In genomic region chr2:78845786-78846185, GRCh38 we compare ENCODE assay signal across 1 cellular context.
TF ChIP-seq lines count a peak whose summit lies in the region.

No MANE protein-coding gene starts in this region.

TF ChIP-seq in GM12878, 131 proteins besides CTCF, POLR2A, EP300 and RAD21 (continued from another document):
- TF ChIP-seq PBX3 (IDR thresholded peaks at IDR 0.05; ENCODE audit: insufficient replicate concordance, low read depth, low read length) (no peak), GABPA (IDR thresholded peaks at IDR 0.05; ENCODE audit: low read depth) (no peak), TCF7 (IDR thresholded peaks at IDR 0.05; ENCODE audit: borderline replicate concordance) (no peak), WRNIP1 (IDR thresholded peaks at IDR 0.05; ENCODE audit: borderline replicate concordance, low read depth, low read length) (no peak), BMI1 (IDR thresholded peaks at IDR 0.05; ENCODE audit: borderline replicate concordance) (no peak), MAX (IDR thresholded peaks at IDR 0.05; ENCODE audit: low read depth, low read length) (no peak), HCFC1 (IDR thresholded peaks at IDR 0.05; ENCODE audit: low read length) (no peak), ZNF217 (IDR thresholded peaks at IDR 0.05) (no peak), IKZF2 (IDR thresholded peaks at IDR 0.05) (no peak), CEBPB (IDR thresholded peaks at IDR 0.05; ENCODE audit: borderline replicate concordance in 1 of 2, low read depth in 2 of 2, low read length in 2 of 2) (no peak)
